29 cellular contexts compared by ENCODE assay signal in genomic region chr13:19607523-19608078, GRCh38. TPM values are rescaled to one million over a fixed set of nuclear protein-coding genes. Genes with fewer than 3 reads are reported as not detected.
A peak's percentile ranks its signal among the peaks of the same experiment; 100 is the strongest.
DNase-seq lines count a peak whose midpoint lies in the region; ATAC-seq, FAIRE-seq and TF ChIP-seq lines count a peak whose summit lies in the region.
"Had no signal": no experiment of that assay in that cellular context is flagged by ENCODE, and none has a peak within 500 bp of the region (broad histone marks: within the 10 kb centered on the region; RNA-seq: fewer than 3 reads in every experiment).

No MANE protein-coding gene starts in this region.

- no peaks in the 10 kb centered on the region for H3K9me3 Mint-ChIP-seq in HFFc6

- no peak overlapping the region; the same call in 1 of the 2 replicates for H3K4me3 Mint-ChIP-seq in HFFc6
- H3K4me3 Mint-ChIP-seq: CD4-positive, alpha-beta memory T cell had no signal

- H3K9me1 ChIP-seq in K562 (ENCODE audit: control insufficient read depth, insufficient read depth, low read length), result no peaks in the 10 kb centered on the region

- in situ Hi-C loops in K562 (cut with MboI), result no loop called here

- 57% methylated on average over 5 of the region's 10 CpGs for WGBS in K562 (ENCODE audit: insufficient coverage, low coverage, missing lambda C conversion rate)
- WGBS in mesenchymal stem cell, result 86% methylated on average over 9 of the region's 10 CpGs

- ATAC-seq in K562, result no peak
- no peak for ATAC-seq in mucosa of descending colon
- ATAC-seq: HepG2, PC-3, SK-N-SH treated with all-trans-retinoic acid at 6 μM for 48 hours had no signal

- no TSS peak for BruUV-seq in K562 (replicated peaks; lab: Mats Ljungman, UMichigan)

- peak overlapping the region; percentile 55; the same call in 1 of the 2 replicates for H3K27ac Mint-ChIP-seq in HFFc6
- H3K27ac Mint-ChIP-seq: CD4-positive, alpha-beta memory T cell had no signal

- no peak overlapping the region for H2BK15ac ChIP-seq in mesenchymal stem cell (ENCODE audit: low read depth, poor library complexity, severe bottlenecking)

- H3K36me3 Mint-ChIP-seq in HFFc6 (ENCODE audit: low read depth), result peaks cover 5% of the 10 kb centered on the region; the same call in 1 of the 2 replicates
- H3K36me3 Mint-ChIP-seq: CD4-positive, alpha-beta memory T cell had no signal

- no peaks in the 10 kb centered on the region for H4K20me1 ChIP-seq in K562 (replicated peaks; ENCODE audit: control insufficient read depth, insufficient read depth, low read length)

- H3K27me3 ChIP-seq in K562 (ENCODE audit: control insufficient read depth in 2 of 2, insufficient read depth in 2 of 2, low read length in 2 of 2) (no peaks in the 10 kb centered on the region), mesenchymal stem cell (ENCODE audit: control insufficient read depth in 1 of 2, insufficient read depth in 1 of 2, low read length in 2 of 2) (peaks cover 0 to 1% of the 10 kb centered on the region in 2 experiments)

- no peak overlapping the region for H2BK5ac ChIP-seq in mesenchymal stem cell (ENCODE audit: low read depth, low read length, poor library complexity, severe bottlenecking)

- H3K27me3 Mint-ChIP-seq in HFFc6 (ENCODE audit: insufficient read depth), result no peaks in the 10 kb centered on the region

- no peak overlapping the region for H3K4me3 ChIP-seq in K562
- H3K4me3 ChIP-seq in mucosa of descending colon, result no peak overlapping the region
- H3K4me3 ChIP-seq in mesenchymal stem cell (ENCODE audit: insufficient read depth in 1 of 2, low read depth in 1 of 2, low read length in 2 of 2), result no peak overlapping the region

- H3K9ac ChIP-seq in K562 (ENCODE audit: insufficient read depth in 1 of 2, low read depth in 2 of 2, low read length in 2 of 2), result no peak overlapping the region
- H3K9ac ChIP-seq in mesenchymal stem cell (ENCODE audit: low read length), result no peak overlapping the region

- TF ChIP-seq RAD21 in K562 (CRISPR knock-in tag; conservative IDR thresholded peaks at IDR 0.05 in 1 of 2, IDR thresholded peaks at IDR 0.05 in 1 of 2), result no peak

- no peak for TF ChIP-seq EP300 in K562 (IDR thresholded peaks at IDR 0.05; ENCODE audit: low read length)

- TF ChIP-seq CTCF in HFFc6 (IDR thresholded peaks at IDR 0.05), result no peak
- TF ChIP-seq CTCF in K562 (IDR thresholded peaks at IDR 0.05 in 2 of 3, conservative IDR thresholded peaks at IDR 0.05 in 1 of 3; ENCODE audit: insufficient read depth in 2 of 3, low read depth in 1 of 3, low read length in 3 of 3), result no peak
- no peak for TF ChIP-seq CTCF in mucosa of descending colon (IDR thresholded peaks at IDR 0.05)

- DNase-seq in Daoy (ENCODE audit: low read depth) (peak; percentile 17), HFFc6 (no peak), K562 (ENCODE audit: extremely low read depth in 1 of 4, low spot score in 3 of 4) (no peak), iris pigment epithelial cell (ENCODE audit: low read depth) (peak; percentile 54), mucosa of descending colon (no peak), mesenchymal stem cell (no peak), GOT3 (lab: John Stamatoyannopoulos, UW) (no peak), NCI-H226 (no peak)
- DNase-seq: C1 segment of cervical spinal cord; CD4-positive, alpha-beta memory T cell; COR-L47; DMS79; Kasumi-1; MV-4-11; NCI-H1105; NCI-H1436 treated with DMSO at 0.1 percent for 48 hours; NCI-H187 treated with DMSO at 0.1 percent for 48 hours; NCI-H2107; NCI-H446 treated with DMSO at 0.1 percent for 48 hours; NCI-H526; NCI-H82; NK-92 treated with Interleukin-12 subunit alpha and Interleukin-12 subunit beta, amount 100 ng/mL, for 24 hours; PC-3 had no signal

- no peak overlapping the region for H4K8ac ChIP-seq in mesenchymal stem cell (ENCODE audit: low read length)

- H3K36me3 ChIP-seq in K562 (ENCODE audit: control insufficient read depth, insufficient read depth, low read length) (peaks cover 7% of the 10 kb centered on the region; the same call in 2 of the 3 replicates), mucosa of descending colon (ENCODE audit: low read depth) (no peaks in the 10 kb centered on the region), mesenchymal stem cell (ENCODE audit: control insufficient read depth in 1 of 2, insufficient read depth in 2 of 2, low read depth in 1 of 2, low read length in 2 of 2) (no peaks in the 10 kb centered on the region)

- H4K91ac ChIP-seq in mesenchymal stem cell (ENCODE audit: low read length), result no peak overlapping the region

- H3K27ac ChIP-seq in K562 (ENCODE audit: extremely low read depth, low read depth, low read length) (no peak overlapping the region), mesenchymal stem cell (ENCODE audit: low read length, poor library complexity, severe bottlenecking) (no peak overlapping the region)

- no peak overlapping the region for H3K4ac ChIP-seq in mesenchymal stem cell (ENCODE audit: low read depth in 1 of 2, low read length in 2 of 2)

- intact Hi-C loops in K562 (cut with micrococcal nuclease), result no loop called here
- intact Hi-C loops in mucosa of descending colon (cut with DNase I, micrococcal nuclease), result no loop called here

- no peak overlapping the region for H3K18ac ChIP-seq in mesenchymal stem cell (ENCODE audit: low read depth in 1 of 2, low read length in 2 of 2)

- POLR2A ChIA-PET in K562 (lab: Yijun Ruan, JAX), result no interaction called here

- H2BK120ac ChIP-seq in mesenchymal stem cell (ENCODE audit: low read depth, low read length), result no peak overlapping the region

- no peak for TF ChIP-seq POLR2A in K562 (conservative IDR thresholded peaks at IDR 0.05)

- peaks cover 3% of the 10 kb centered on the region; the same call in 1 of the 2 replicates for H3K9me3 ChIP-seq in K562 (replicated peaks; ENCODE audit: control insufficient read depth, insufficient read depth, low read depth, low read length)
- peaks cover 5% of the 10 kb centered on the region for H3K9me3 ChIP-seq in mucosa of descending colon
- no peaks in the 10 kb centered on the region for H3K9me3 ChIP-seq in mesenchymal stem cell (ENCODE audit: control insufficient read depth, low read length)

- peaks cover 42% of the 10 kb centered on the region for H3K79me2 ChIP-seq in K562 (ENCODE audit: control insufficient read depth, insufficient read depth, low read length)

- H3K4me2 ChIP-seq in K562 (ENCODE audit: insufficient read depth, low read length), result no peak overlapping the region
- no peak overlapping the region for H3K4me2 ChIP-seq in mesenchymal stem cell (ENCODE audit: low read length, poor library complexity, severe bottlenecking)

- H2AFZ ChIP-seq in K562 (ENCODE audit: low read depth, low read length) (no peak overlapping the region), mesenchymal stem cell (ENCODE audit: low read depth, low read length) (no peak overlapping the region)

- no peak for FAIRE-seq in K562 (lab: Jason Lieb, UNC)
- FAIRE-seq: GM12892, H54, HepG2 had no signal

- H3K4me1 ChIP-seq in K562 (replicated peaks in 1 of 2; ENCODE audit: control insufficient read depth in 2 of 2, insufficient read depth in 2 of 2, low read length in 2 of 2) (no peaks in the 10 kb centered on the region; a peak in 2 of 5 replicates), mucosa of descending colon (ENCODE audit: low read depth) (no peaks in the 10 kb centered on the region), mesenchymal stem cell (ENCODE audit: control insufficient read depth, insufficient read depth, low read depth, low read length) (no peaks in the 10 kb centered on the region)

- H2AK5ac ChIP-seq in mesenchymal stem cell (ENCODE audit: low read length, severe bottlenecking), result no peak overlapping the region

- no peak overlapping the region for H3K14ac ChIP-seq in mesenchymal stem cell (ENCODE audit: low read length in 2 of 2)

- H3K79me1 ChIP-seq in mesenchymal stem cell (replicated peaks; ENCODE audit: low read length, poor library complexity, severe bottlenecking), result peaks cover 13% of the 10 kb centered on the region

- H2BK12ac ChIP-seq in mesenchymal stem cell (ENCODE audit: low read length in 2 of 2), result no peak overlapping the region

- H3K23ac ChIP-seq in mesenchymal stem cell (ENCODE audit: low read length in 2 of 2), result no peak overlapping the region

- CTCF ChIA-PET in K562 (lab: Yijun Ruan, JAX; ENCODE audit: low intra/inter-chr PET ratio), result no interaction called here

- peaks cover 41% of the 10 kb centered on the region for H3K4me1 Mint-ChIP-seq in HFFc6 (ENCODE audit: low read depth)

RNA-seq across cellular contexts. Expression of gene MPHOSPH8, which starts 25.9 kb away (rescaled TPM):
- 11.6 and 12.2 TPM in 2 replicates for total RNA-seq in Daoy (2014; rRNA removed; shearing (Covaris generic))
- 10 to 100 TPM; 19.2 to 23.7 (median 20.7) TPM for total RNA-seq in HFFc6 (2021; fragmentation: NEBNext Ultra II Directional; extraction: Animal tissue kit (Norgen Biotek cat#: 25700))
- total RNA-seq in K562 (2011; cell fraction: chromatin; rRNA removed; ENCODE audit: low replicate concordance), result 13.2 and 43.1 TPM in 2 replicates
- total RNA-seq in K562 (2011; cell fraction: nucleolus; rRNA removed), result 5.7 and 9.9 TPM in 2 replicates
- 15.8 and 23.3 TPM in 2 replicates for total RNA-seq in K562 (2011; cell fraction: nucleoplasm; rRNA removed)
- total RNA-seq in K562 (2014; rRNA removed) (14.0 and 18.3 TPM in 2 replicates), K562 (2014; rRNA removed; fragmentation: Illumina TruSeq; extraction: Trizol) (17.8 and 18.7 TPM in 2 replicates), K562 (2015; rRNA removed; fragmentation: Illumina TruSeq; extraction: Trizol) (17.8 and 21.9 TPM in 2 replicates), K562 (2021) (14.2 and 15.9 TPM in 2 replicates), mucosa of descending colon (10 to 100 TPM; 27.2 to 65.0 (median 33.5) TPM)
- polyA plus RNA-seq in K562 (2011; rRNA removed) (15.6 and 16.6 TPM in 2 replicates), K562 (2014; fragmentation: Illumina TruSeq; extraction: Trizol) (21.3 and 24.8 TPM in 2 replicates), K562 (2014; fragmentation: Nextera tagmentation; extraction: Ambion mirVana) (10 to 100 TPM; 10.3 to 15.6 TPM), K562 (2014; rRNA removed) (21.1 and 23.5 TPM in 2 replicates)
- polyA plus RNA-seq in K562 (2011; cell fraction: cytosol; rRNA removed), result 6.6 and 13.6 TPM in 2 replicates
- polyA plus RNA-seq in K562 (2011; cell fraction: nucleus; rRNA removed), result 29.9 and 30.0 TPM in 2 replicates
- 18.1 and 24.6 TPM in 2 replicates for polyA plus RNA-seq in K562 (2012)
- polyA minus RNA-seq in K562 (2011; rRNA and poly(A)+ RNA removed), result 11.5 and 12.2 TPM in 2 replicates
- polyA minus RNA-seq in K562 (2011; cell fraction: cytosol; rRNA and poly(A)+ RNA removed), result 4.5 and 7.6 TPM in 2 replicates
- 6.7 and 13.0 TPM in 2 replicates for polyA minus RNA-seq in K562 (2011; cell fraction: nucleus; rRNA and poly(A)+ RNA removed)
- polyA plus RNA-seq in mesenchymal stem cell (2013, experiment 1 of 2), result 41.4 TPM
- polyA plus RNA-seq in mesenchymal stem cell (2013, experiment 2 of 2), result 40.2 TPM

RNA-seq across cellular contexts. Expression of gene TPTE2, which starts 46.3 kb away (rescaled TPM):
- total RNA-seq in Daoy (2014; rRNA removed; shearing (Covaris generic)), result not detected in 2 replicates
- under 1 TPM in 1 of 6 experiments, not detected in 5; 0.09 TPM for total RNA-seq in HFFc6 (2021; fragmentation: NEBNext Ultra II Directional; extraction: Animal tissue kit (Norgen Biotek cat#: 25700))
- not detected in 2 replicates for total RNA-seq in K562 (2011; cell fraction: chromatin; rRNA removed; ENCODE audit: low replicate concordance)
- not detected in 2 replicates for total RNA-seq in K562 (2011; cell fraction: nucleolus; rRNA removed)
- total RNA-seq in K562 (2011; cell fraction: nucleoplasm; rRNA removed), result not detected in 2 replicates
- not detected in 2 replicates for total RNA-seq in K562 (2014; rRNA removed)
- total RNA-seq in K562 (2014; rRNA removed; fragmentation: Illumina TruSeq; extraction: Trizol), result not detected in 2 replicates
- total RNA-seq in K562 (2015; rRNA removed; fragmentation: Illumina TruSeq; extraction: Trizol), result not detected in 2 replicates
- not detected in 2 replicates for total RNA-seq in K562 (2021)
- not detected in 2 replicates for polyA plus RNA-seq in K562 (2011; rRNA removed)
- polyA plus RNA-seq in K562 (2011; cell fraction: cytosol; rRNA removed), result not detected in 2 replicates
- not detected in 2 replicates for polyA plus RNA-seq in K562 (2011; cell fraction: nucleus; rRNA removed)
- not detected in 2 replicates for polyA plus RNA-seq in K562 (2012)
- polyA plus RNA-seq in K562 (2014; fragmentation: Illumina TruSeq; extraction: Trizol), result not detected in 2 replicates
- not detected for polyA plus RNA-seq in K562 (2014; fragmentation: Nextera tagmentation; extraction: Ambion mirVana)
- not detected in 2 replicates for polyA plus RNA-seq in K562 (2014; rRNA removed)
- not detected in 2 replicates for polyA minus RNA-seq in K562 (2011; rRNA and poly(A)+ RNA removed)
- polyA minus RNA-seq in K562 (2011; cell fraction: cytosol; rRNA and poly(A)+ RNA removed), result not detected in 2 replicates
- not detected in 2 replicates for polyA minus RNA-seq in K562 (2011; cell fraction: nucleus; rRNA and poly(A)+ RNA removed)
- total RNA-seq in mucosa of descending colon, result not detected
- polyA plus RNA-seq in mesenchymal stem cell (2013, experiment 1 of 2), result not detected
- polyA plus RNA-seq in mesenchymal stem cell (2013, experiment 2 of 2), result not detected
- total RNA-seq: CD4-positive, alpha-beta memory T cell; HepG2; HT1080; MCF 10A; PC-3 had no signal
- polyA plus RNA-seq: CD4-positive, alpha-beta memory T cell had no signal

Comparison
In these comparisons a context has a peak if more than half of its experiments do, and no peak if none do; other contexts are left out.
1. DNase-seq: peak in Daoy (single experiment) and iris pigment epithelial cell (single experiment); none in HFFc6 (single experiment), K562 (0 of 4), mucosa of descending colon (0 of 3), mesenchymal stem cell (single experiment), GOT3 (single experiment) and NCI-H226 (single experiment).